In genomic region chr9:136335296-136336155, GRCh38 we compare ENCODE assay signal across 34 cellular contexts. TPM values are rescaled to one million over a fixed set of nuclear protein-coding genes. Genes with fewer than 3 reads are reported as not detected.
"Had no signal": no experiment of that assay in that cellular context is flagged by ENCODE, and none has a peak within 500 bp of the region (broad histone marks: within the 10 kb centered on the region; RNA-seq: fewer than 3 reads in every experiment).

No MANE protein-coding gene starts in this region.

- H3K4me3 ChIP-seq: adrenal gland, ascending aorta, esophagus muscularis mucosa, heart right ventricle, lung, ovary, smooth muscle cell, stomach, thyroid gland, upper lobe of right lung had no signal

- H3K9me3 ChIP-seq: adrenal gland, ascending aorta, esophagus muscularis mucosa, heart right ventricle, ovary, stomach, thyroid gland, upper lobe of right lung had no signal

- H3K27ac Mint-ChIP-seq: activated CD4-positive, alpha-beta T cell treated with anti-CD3 and anti-CD28 coated beads for 36 hours; activated CD8-positive, alpha-beta T cell treated with anti-CD3 and anti-CD28 coated beads, Interleukin-2, amount 10 ng/mL, durations not matched to agents 7 days and 5 days; activated naive CD8-positive, alpha-beta T cell treated with anti-CD3 and anti-CD28 coated beads for 36 hours; nephron progenitor cell; progenitor cell of endocrine pancreas; stimulated activated memory B cell treated with anti-CD40 and anti-IgM and Interleukin-4, amounts not matched to agents 10 μg/mL and 1 μg/mL and 100 μg/mL, for 72 hours had no signal

- H3K4me1 ChIP-seq: adrenal gland, ascending aorta, thyroid gland, upper lobe of right lung had no signal

- H3K9me3 Mint-ChIP-seq: activated naive CD8-positive, alpha-beta T cell treated with anti-CD3 and anti-CD28 coated beads for 36 hours; central memory CD8-positive, alpha-beta T cell; naive B cell; nephron progenitor cell; stimulated activated memory B cell treated with anti-CD40 and anti-IgM and Interleukin-4, amounts not matched to agents 10 μg/mL and 1 μg/mL and 100 μg/mL, for 72 hours had no signal

- H3K27me3 Mint-ChIP-seq: activated CD4-positive, alpha-beta T cell treated with anti-CD3 and anti-CD28 coated beads for 36 hours; activated naive CD8-positive, alpha-beta T cell treated with anti-CD3 and anti-CD28 coated beads for 36 hours; central memory CD8-positive, alpha-beta T cell; progenitor cell of endocrine pancreas had no signal

- H3K4me2 ChIP-seq: smooth muscle cell had no signal

- H3K36me3 ChIP-seq: ovary, thyroid gland, upper lobe of right lung had no signal

- FAIRE-seq: colon had no signal

- H3K27me3 ChIP-seq: adrenal gland, ascending aorta, esophagus muscularis mucosa, heart right ventricle, ovary, stomach, thyroid gland, upper lobe of right lung had no signal

- H3K27ac ChIP-seq: adrenal gland, ascending aorta, esophagus muscularis mucosa, ovary, stomach, thyroid gland, upper lobe of right lung had no signal

- H3K36me3 Mint-ChIP-seq: activated naive CD8-positive, alpha-beta T cell treated with anti-CD3 and anti-CD28 coated beads for 36 hours; naive B cell; stimulated activated memory B cell treated with anti-CD40 and anti-IgM and Interleukin-4, amounts not matched to agents 10 μg/mL and 1 μg/mL and 100 μg/mL, for 72 hours had no signal

- ATAC-seq: activated CD4-positive, alpha-beta T cell treated with anti-CD3 and anti-CD28 coated beads for 36 hours; activated CD8-positive, alpha-beta T cell treated with anti-CD3 and anti-CD28 coated beads, Interleukin-2, amount 10 ng/mL, durations not matched to agents 7 days and 5 days; left lobe of liver had no signal

- DNase-seq: activated CD4-positive, alpha-beta T cell treated with anti-CD3 and anti-CD28 coated beads for 36 hours; activated CD4-positive, CD25-positive, alpha-beta regulatory T cell; activated CD8-positive, alpha-beta T cell treated with anti-CD3 and anti-CD28 coated beads, Interleukin-2, amount 10 ng/mL, durations not matched to agents 7 days and 5 days; activated effector memory CD4-positive, alpha-beta T cell treated with Interleukin-2 at 50 U/mL for 16 hours; activated naive CD4-positive, alpha-beta T cell treated with Interleukin-2 at 50 U/mL for 16 hours; activated naive CD8-positive, alpha-beta T cell treated with anti-CD3 and anti-CD28 coated beads for 36 hours; activated T-cell treated with anti-CD3 and anti-CD28 coated beads for 4 hours; dermis blood vessel endothelial cell; effector CD4-positive, alpha-beta T cell; foreskin melanocyte; heart right ventricle; kidney glomerular epithelial cell; naive B cell; nephron progenitor cell; ovary; stimulated activated CD4-positive, alpha-beta T cell treated with anti-CD3 and anti-CD28 coated beads, Interleukin-1b, Interleukin-23, amount 100 ng/mL, for 48 hours; stimulated activated CD4-positive, alpha-beta T cell treated with anti-CD3 and anti-CD28 coated beads, Interleukin-4, amount 100 ng/mL, for 4 hours; stimulated activated CD8-positive, alpha-beta memory T cell treated with anti-CD3 and anti-CD28 coated beads, Interleukin-4, amount 100 ng/mL, for 48 hours; stomach; thyroid gland; upper lobe of right lung had no signal

- H3K4me1 Mint-ChIP-seq: activated CD4-positive, alpha-beta T cell treated with anti-CD3 and anti-CD28 coated beads for 36 hours; activated naive CD8-positive, alpha-beta T cell treated with anti-CD3 and anti-CD28 coated beads for 36 hours; central memory CD8-positive, alpha-beta T cell; naive B cell had no signal

- H3K4me3 Mint-ChIP-seq: activated CD4-positive, alpha-beta T cell treated with anti-CD3 and anti-CD28 coated beads for 36 hours; activated CD8-positive, alpha-beta T cell treated with anti-CD3 and anti-CD28 coated beads, Interleukin-2, amount 10 ng/mL, durations not matched to agents 7 days and 5 days; activated naive CD8-positive, alpha-beta T cell treated with anti-CD3 and anti-CD28 coated beads for 36 hours; central memory CD8-positive, alpha-beta T cell; naive B cell; nephron progenitor cell; stimulated activated memory B cell treated with anti-CD40 and anti-IgM and Interleukin-4, amounts not matched to agents 10 μg/mL and 1 μg/mL and 100 μg/mL, for 72 hours had no signal

RNA-seq across cellular contexts. Expression of gene CCDC187, which starts 31.6 kb away (rescaled TPM):
- total RNA-seq: activated CD8-positive, alpha-beta T cell treated with anti-CD3 and anti-CD28 coated beads, Interleukin-2, amount 10 ng/mL, durations not matched to agents 7 days and 5 days; activated naive CD8-positive, alpha-beta T cell treated with anti-CD3 and anti-CD28 coated beads for 36 hours; dermis blood vessel endothelial cell; esophagus muscularis mucosa; glomerular endothelial cell; renal cortical epithelial cell; smooth muscle cell; T-helper 1 cell treated with Interleukin-12 subunit alpha and Interleukin-12 subunit beta and Interleukin-4 antibody, amounts not matched to agents 30 ng/mL and 1 ng/mL, for 36 hours had no signal
